Comparison of ENCODE assay signal across 10 cellular contexts in the genomic region with DNA sequence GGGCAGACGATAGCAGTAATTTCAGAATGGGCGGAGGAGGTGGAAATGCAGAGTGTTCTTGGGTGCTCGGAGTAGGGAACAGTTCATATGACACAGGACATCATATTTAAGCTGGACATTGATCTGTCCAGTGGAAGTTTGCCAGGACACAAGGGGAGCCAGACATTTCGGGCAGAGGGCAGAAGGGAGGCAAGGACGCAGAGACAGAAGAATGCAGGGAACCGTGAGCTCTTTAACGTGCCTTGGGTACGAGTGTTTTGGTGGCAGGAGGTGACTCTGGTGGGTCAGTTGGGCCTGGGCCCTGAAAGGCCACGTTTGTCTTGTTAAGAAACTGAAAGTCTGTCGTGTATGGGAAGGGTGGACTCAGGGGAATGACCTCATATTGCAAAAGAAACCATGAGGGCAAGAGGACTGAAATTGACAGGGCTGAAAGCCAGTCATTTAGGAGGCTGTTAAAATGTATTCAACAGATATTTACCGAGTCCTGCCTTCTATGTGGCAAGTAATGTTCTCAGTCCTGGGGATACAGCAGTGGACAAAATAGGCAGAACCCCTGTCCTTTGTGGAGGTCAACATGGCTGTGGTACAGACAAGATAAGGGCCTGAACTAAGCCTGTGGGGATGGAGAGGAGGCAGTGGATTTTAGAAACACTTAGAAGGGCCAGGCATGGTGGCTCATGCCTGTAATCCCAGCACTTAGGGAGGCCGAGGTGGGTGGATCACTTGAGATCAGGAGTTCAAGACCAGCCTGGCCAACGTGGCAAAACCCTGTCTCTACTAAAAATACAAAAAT. TPM values are rescaled to one million over a fixed set of nuclear protein-coding genes. Genes with fewer than 3 reads are reported as not detected.
DNase-seq lines count a peak whose midpoint lies in the region; ATAC-seq and TF ChIP-seq lines count a peak whose summit lies in the region.
"Had no signal": no experiment of that assay in that cellular context is flagged by ENCODE, and none has a peak within 500 bp of the region (broad histone marks: within the 10 kb centered on the region; RNA-seq: fewer than 3 reads in every experiment).

No MANE protein-coding gene starts in this region.

- CTCF ChIA-PET in activated CD8-positive, alpha-beta memory T cell treated with anti-CD3 and anti-CD28 coated beads, Interleukin-2, amount 10 ng/mL, durations not matched to agents 7 days and 5 days (lab: Charles Lee) = no interaction called here
- CTCF ChIA-PET in MCF 10A (lab: Yijun Ruan, JAX) = interaction anchor here (0.7 kb wide), 1 partner anchor 61 kb away, joined by 4 read pairs; no protein-coding TSS in a partner anchor

- peaks cover 32% of the 10 kb centered on the region for H3K36me3 Mint-ChIP-seq in activated CD8-positive, alpha-beta memory T cell treated with anti-CD3 and anti-CD28 coated beads, Interleukin-2, amount 10 ng/mL, durations not matched to agents 7 days and 5 days
- peaks cover 14% of the 10 kb centered on the region for H3K36me3 Mint-ChIP-seq in MCF 10A (ENCODE audit: insufficient read depth, unreplicated experiment)

- H3K4me3 ChIP-seq in left lung = peak overlapping the region; percentile 1 to 96
- H3K4me3 ChIP-seq in tibial artery = peak overlapping the region; percentile 85 to 97

- intact Hi-C loops in MCF 10A (cut with micrococcal nuclease) = no loop called here
- intact Hi-C loops in left lung (cut with DNase I) = no loop called here
- intact Hi-C loops in tibial artery (cut with DNase I; ENCODE audit: low total_unique reads) = loop anchor here (5.0 kb wide), 1 partner anchor 890 kb away; no protein-coding TSS in a partner anchor

- peak overlapping the region; percentile 13 to 50 for H3K27ac ChIP-seq in left lung
- peak overlapping the region; percentile 99 for H3K27ac ChIP-seq in tibial artery
- H3K27ac ChIP-seq: KMS-11, neutrophil had no signal

- H3K9me3 Mint-ChIP-seq in activated CD8-positive, alpha-beta memory T cell treated with anti-CD3 and anti-CD28 coated beads, Interleukin-2, amount 10 ng/mL, durations not matched to agents 7 days and 5 days (ENCODE audit: low read depth) = no peaks in the 10 kb centered on the region
- H3K9me3 Mint-ChIP-seq in MCF 10A (ENCODE audit: unreplicated experiment) = no peaks in the 10 kb centered on the region

- H3K36me3 ChIP-seq in left lung = no peaks in the 10 kb centered on the region
- H3K36me3 ChIP-seq in tibial artery = peaks cover 0 to 5% (median 5%) of the 10 kb centered on the region in 3 donors
- H3K36me3 ChIP-seq: neutrophil had no signal

- peaks cover 58% of the 10 kb centered on the region for H3K4me1 Mint-ChIP-seq in activated CD8-positive, alpha-beta memory T cell treated with anti-CD3 and anti-CD28 coated beads, Interleukin-2, amount 10 ng/mL, durations not matched to agents 7 days and 5 days
- peaks cover 31% of the 10 kb centered on the region for H3K4me1 Mint-ChIP-seq in MCF 10A (ENCODE audit: insufficient read depth, unreplicated experiment)

- POLR2A ChIA-PET in MCF 10A (lab: Yijun Ruan, JAX) = no interaction called here

- peak overlapping the region; percentile 53 for H3K4me3 Mint-ChIP-seq in activated CD8-positive, alpha-beta memory T cell treated with anti-CD3 and anti-CD28 coated beads, Interleukin-2, amount 10 ng/mL, durations not matched to agents 7 days and 5 days
- peak overlapping the region; percentile 83 for H3K4me3 Mint-ChIP-seq in MCF 10A (ENCODE audit: unreplicated experiment)

- H3K27ac Mint-ChIP-seq in activated CD8-positive, alpha-beta memory T cell treated with anti-CD3 and anti-CD28 coated beads, Interleukin-2, amount 10 ng/mL, durations not matched to agents 7 days and 5 days = peak overlapping the region; percentile 9
- peak overlapping the region; percentile 87 for H3K27ac Mint-ChIP-seq in MCF 10A (ENCODE audit: low read depth, unreplicated experiment)

- no peak for TF ChIP-seq CTCF in MCF 10A (IDR thresholded peaks at IDR 0.05; ENCODE audit: unreplicated experiment)
- TF ChIP-seq CTCF in left lung (IDR thresholded peaks at IDR 0.05) = no peak
- TF ChIP-seq CTCF in tibial artery (IDR thresholded peaks at IDR 0.05) = no peak

- ATAC-seq in activated CD8-positive, alpha-beta memory T cell treated with anti-CD3 and anti-CD28 coated beads, Interleukin-2, amount 10 ng/mL, durations not matched to agents 7 days and 5 days = no peak
- no peak for ATAC-seq in left lung

- no peaks in the 10 kb centered on the region for H3K27me3 Mint-ChIP-seq in activated CD8-positive, alpha-beta memory T cell treated with anti-CD3 and anti-CD28 coated beads, Interleukin-2, amount 10 ng/mL, durations not matched to agents 7 days and 5 days
- H3K27me3 Mint-ChIP-seq in MCF 10A (ENCODE audit: insufficient read depth, unreplicated experiment) = no peaks in the 10 kb centered on the region

- H3K4me1 ChIP-seq in left lung (peaks cover 8 to 32% of the 10 kb centered on the region in 2 donors), tibial artery (peaks cover 0 to 46% (median 22%) of the 10 kb centered on the region in 4 donors)

- no peaks in the 10 kb centered on the region for H3K9me3 ChIP-seq in left lung
- H3K9me3 ChIP-seq in tibial artery = no peaks in the 10 kb centered on the region
- H3K9me3 ChIP-seq: neutrophil had no signal

- H3K27me3 ChIP-seq in left lung = no peaks in the 10 kb centered on the region
- no peaks in the 10 kb centered on the region for H3K27me3 ChIP-seq in tibial artery

- no TSS peak for BruUV-seq in MCF 10A (replicated peaks; lab: Mats Ljungman, UMichigan)

- DNase-seq in activated CD8-positive, alpha-beta memory T cell treated with anti-CD3 and anti-CD28 coated beads, Interleukin-2, amount 10 ng/mL, durations not matched to agents 7 days and 5 days = no peak
- no peak for DNase-seq in activated CD8-positive, alpha-beta memory T cell treated with anti-CD3 and anti-CD28 coated beads, Interleukin-2, amount 50 U/mL, for 48 hours
- DNase-seq in MCF 10A (ENCODE audit: unreplicated experiment) = no peak
- no peak for DNase-seq in left lung
- peak in 1 of 2 donors; percentile 40 for DNase-seq in tibial artery
- no peak for DNase-seq in D341Med (ENCODE audit: low spot score)
- DNase-seq in OCI-M2 (lab: John Stamatoyannopoulos, UW; ENCODE audit: unreplicated experiment) = no peak
- DNase-seq in NK-92 treated with Interleukin-12 subunit alpha and Interleukin-12 subunit beta, amount 100 ng/mL, for 24 hours (lab: John Stamatoyannopoulos, UW) = no peak

RNA-seq across cellular contexts. Expression of a gene that starts 2.2 kb away (rescaled TPM):
- total RNA-seq in activated CD8-positive, alpha-beta memory T cell treated with anti-CD3 and anti-CD28 coated beads, Interleukin-2, amount 10 ng/mL, durations not matched to agents 7 days and 5 days = 100 to 1,000 TPM; 111 to 112 TPM
- total RNA-seq in MCF 10A (2022) = 79.6 and 109 TPM in 2 replicates
- total RNA-seq in left lung = 10 to 100 TPM; 45.8 to 51.3 TPM

RNA-seq across cellular contexts. Expression of a gene that starts 59.2 kb away (rescaled TPM):
- 10 to 100 TPM; 75.1 to 78.2 TPM for total RNA-seq in activated CD8-positive, alpha-beta memory T cell treated with anti-CD3 and anti-CD28 coated beads, Interleukin-2, amount 10 ng/mL, durations not matched to agents 7 days and 5 days
- total RNA-seq in MCF 10A (2022) = 3.5 and 6.0 TPM in 2 replicates
- total RNA-seq in left lung = 1 to 10 TPM; 4.2 to 9.1 TPM

Comparison
In these comparisons a context has a peak if more than half of its experiments do, and no peak if none do; other contexts are left out.
1. RNA of a gene that starts 59.2 kb away (total RNA-seq): 75.1 to 78.2 TPM in activated CD8-positive, alpha-beta memory T cell treated with anti-CD3 and anti-CD28 coated beads, Interleukin-2, amount 10 ng/mL, durations not matched to agents 7 days and 5 days; 4.2 to 9.1 TPM in left lung and 3.5 to 6.0 TPM in MCF 10A; every median in the first group is over 4 times any median in the second.